ENCODE assay signal across 8 cellular contexts in genomic region chr4:86960557-86960959, GRCh38. TPM values are rescaled to one million over a fixed set of nuclear protein-coding genes. Genes with fewer than 3 reads are reported as not detected.
DNase-seq lines count a peak whose midpoint lies in the region; ATAC-seq lines count a peak whose summit lies in the region.
"Had no signal": no experiment of that assay in that cellular context is flagged by ENCODE, and none has a peak within 500 bp of the region (broad histone marks: within the 10 kb centered on the region; RNA-seq: fewer than 3 reads in every experiment).

No MANE protein-coding gene starts in this region.

- H3K4me1 Mint-ChIP-seq in activated CD4-positive, alpha-beta T cell treated with anti-CD3 and anti-CD28 coated beads for 36 hours: peaks cover 56% of the 10 kb centered on the region

- H3K9me3 ChIP-seq in HUES6 (ENCODE audit: control insufficient read depth, insufficient read depth, low read depth, low read length) (no peaks in the 10 kb centered on the region), iPS-20b (ENCODE audit: insufficient read depth, low read depth, low read length) (no peaks in the 10 kb centered on the region), thymus (ENCODE audit: control insufficient read depth) (no peaks in the 10 kb centered on the region)

- intact Hi-C loops in activated CD4-positive, alpha-beta T cell treated with anti-CD3 and anti-CD28 coated beads for 36 hours (cut with DNase I, micrococcal nuclease): no loop called here

- no peaks in the 10 kb centered on the region for H3K27me3 Mint-ChIP-seq in activated CD4-positive, alpha-beta T cell treated with anti-CD3 and anti-CD28 coated beads for 36 hours

- H3K4me3 ChIP-seq in HUES6 (ENCODE audit: low read depth, low read length): peak overlapping the region; percentile 27
- peak overlapping the region; percentile 45 for H3K4me3 ChIP-seq in iPS-20b (ENCODE audit: low read length)
- H3K4me3 ChIP-seq in thymus (ENCODE audit: low read length): no peak overlapping the region
- H3K4me3 ChIP-seq: skin epidermis had no signal

- CTCF ChIA-PET in activated CD4-positive, alpha-beta T cell treated with anti-CD3 and anti-CD28 coated beads for 36 hours (lab: Charles Lee): interaction anchor here (0.8 to 1.7 kb wide), 6 partner anchors 9 to 93 kb away, joined by 3 to 5 read pairs (median 4); partner anchors contain the start of gene AFF1

- no peaks in the 10 kb centered on the region for H3K9me3 Mint-ChIP-seq in activated CD4-positive, alpha-beta T cell treated with anti-CD3 and anti-CD28 coated beads for 36 hours (ENCODE audit: low read depth)

- no peaks in the 10 kb centered on the region for H3K27me3 ChIP-seq in HUES6 (ENCODE audit: control insufficient read depth, insufficient read depth, low read length)
- no peaks in the 10 kb centered on the region for H3K27me3 ChIP-seq in iPS-20b (ENCODE audit: insufficient read depth, low read length)
- no peaks in the 10 kb centered on the region for H3K27me3 ChIP-seq in thymus (ENCODE audit: control insufficient read depth, insufficient read depth)

- H3K36me3 ChIP-seq in HUES6 (ENCODE audit: control insufficient read depth, insufficient read depth, low read length): peaks cover 19% of the 10 kb centered on the region; the same call in 1 of the 2 replicates
- peaks cover 6% of the 10 kb centered on the region; the same call in 1 of the 2 replicates for H3K36me3 ChIP-seq in iPS-20b (ENCODE audit: insufficient read depth, low read depth, low read length)
- no peaks in the 10 kb centered on the region for H3K36me3 ChIP-seq in thymus (ENCODE audit: control insufficient read depth, insufficient read depth)

- WGBS in thymus: 10% methylated on average over 2 of the region's 2 CpGs

- POLR2A ChIA-PET in activated CD4-positive, alpha-beta T cell treated with anti-CD3 and anti-CD28 coated beads for 36 hours (lab: Charles Lee): interaction anchor here (0.9 kb wide), 1 partner anchor 26 kb away, joined by 3 read pairs; the partner anchor contains the start of gene AFF1

- H3K27ac ChIP-seq in HUES6 (ENCODE audit: low read depth, low read length) (peak overlapping the region; percentile 94), iPS-20b (ENCODE audit: low read length) (peak overlapping the region; percentile 54), thymus (ENCODE audit: low read depth) (peak overlapping the region; percentile 82)

- H3K9ac ChIP-seq in HUES6 (ENCODE audit: low read length) (peak overlapping the region; percentile 84), iPS-20b (ENCODE audit: low read depth, low read length) (peak overlapping the region; percentile 73)

- no peak for ATAC-seq in activated CD4-positive, alpha-beta T cell treated with anti-CD3 and anti-CD28 coated beads for 36 hours

- H3K27ac Mint-ChIP-seq in activated CD4-positive, alpha-beta T cell treated with anti-CD3 and anti-CD28 coated beads for 36 hours: no peak overlapping the region

- H3K36me3 Mint-ChIP-seq in activated CD4-positive, alpha-beta T cell treated with anti-CD3 and anti-CD28 coated beads for 36 hours (ENCODE audit: low read depth): peaks cover 12% of the 10 kb centered on the region

- peak; percentile 17 for DNase-seq in astrocyte of the hippocampus (ENCODE audit: low read depth, low spot score)
- DNase-seq in activated CD4-positive, alpha-beta T cell treated with anti-CD3 and anti-CD28 coated beads for 36 hours: no peak
- no peak for DNase-seq in activated CD8-positive, alpha-beta memory T cell treated with anti-CD3 and anti-CD28 coated beads for 24 hours
- no peak for DNase-seq in activated gamma-delta T cell treated with Interleukin-2 at 50 U/mL for 16 hours

- no peak overlapping the region for H3K4me3 Mint-ChIP-seq in activated CD4-positive, alpha-beta T cell treated with anti-CD3 and anti-CD28 coated beads for 36 hours

- H3K4me1 ChIP-seq in HUES6 (ENCODE audit: control insufficient read depth, insufficient read depth, low read length): peaks cover 69% of the 10 kb centered on the region
- peaks cover 67% of the 10 kb centered on the region for H3K4me1 ChIP-seq in iPS-20b (ENCODE audit: insufficient read depth, low read length)
- H3K4me1 ChIP-seq in thymus (ENCODE audit: control insufficient read depth, insufficient read depth, low read length): peaks cover 20% of the 10 kb centered on the region

RNA-seq across cellular contexts. Expression of gene AFF1, which starts 25.7 kb away (rescaled TPM):
- 12.3 TPM for polyA plus RNA-seq in thymus
- total RNA-seq in activated CD4-positive, alpha-beta T cell treated with anti-CD3 and anti-CD28 coated beads for 36 hours: 10 to 100 TPM; 47.3 to 57.8 TPM
